Comparison of ENCODE assay signal across 9 cellular contexts in the genomic region with DNA sequence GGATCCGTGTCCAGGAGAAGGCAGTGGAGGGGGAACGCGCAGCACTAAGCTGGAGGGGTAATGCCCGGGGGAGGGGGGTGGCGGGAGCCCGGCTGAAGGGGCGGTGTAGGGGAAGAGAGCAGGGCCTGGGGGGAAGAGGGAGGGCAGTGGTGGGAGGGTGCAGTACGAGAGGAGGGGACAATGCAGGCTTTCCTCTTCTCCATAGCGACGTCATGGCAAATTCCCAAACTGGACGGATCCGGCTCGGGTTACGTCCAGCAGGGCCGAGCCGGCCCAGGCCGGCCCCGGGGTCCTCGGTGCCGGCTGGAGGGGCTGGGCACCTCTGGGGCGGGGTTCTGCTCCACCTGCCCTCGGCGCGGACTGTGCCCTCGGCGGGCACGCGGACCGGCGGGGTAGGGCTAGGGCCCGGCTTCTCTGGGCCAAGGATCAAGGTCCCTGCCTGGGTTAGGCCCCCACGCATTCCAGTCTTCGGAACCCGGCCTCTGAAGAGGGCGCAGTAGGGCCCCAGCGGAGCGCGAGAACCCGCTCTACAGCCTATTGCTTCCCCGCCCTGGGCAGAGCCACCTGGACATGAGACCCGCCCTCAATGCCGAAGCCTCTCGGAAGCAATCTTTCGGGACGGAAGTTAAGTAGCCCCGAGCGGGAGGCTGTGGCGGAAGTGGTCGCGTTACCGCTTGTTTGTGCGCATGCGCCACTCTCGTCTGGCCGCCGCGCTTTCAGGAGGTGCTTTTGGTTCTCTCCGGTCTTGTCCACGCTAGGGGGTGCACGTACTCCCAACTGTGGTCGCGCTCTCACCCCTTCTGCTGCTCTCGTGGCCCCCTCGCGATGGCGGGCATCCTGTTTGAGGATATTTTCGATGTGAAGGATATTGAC. TPM values are rescaled to one million over a fixed set of nuclear protein-coding genes. Genes with fewer than 3 reads are reported as not detected.
DNase-seq lines count a peak whose midpoint lies in the region; ATAC-seq and TF ChIP-seq lines count a peak whose summit lies in the region.
"Had no signal": no experiment of that assay in that cellular context is flagged by ENCODE, and none has a peak within 500 bp of the region (broad histone marks: within the 10 kb centered on the region; RNA-seq: fewer than 3 reads in every experiment).

No MANE protein-coding gene starts in this region.

- H3K9ac ChIP-seq in mammary epithelial cell (ENCODE audit: insufficient read depth, low read length) (peak overlapping the region; percentile 82), smooth muscle cell (ENCODE audit: low read depth) (peak overlapping the region; percentile 98)

- peak; percentile 87 for ATAC-seq in GM18868 (IDR thresholded peaks at IDR 0.05; ENCODE audit: unreplicated experiment)
- ATAC-seq in HG03108 (IDR thresholded peaks at IDR 0.05; ENCODE audit: unreplicated experiment): peak; percentile 88

- peak overlapping the region; percentile 80 for H3K4me3 ChIP-seq in AG04449 (ENCODE audit: low read depth, low read length)
- peak overlapping the region; percentile 75 to 88 (median 85) for H3K4me3 ChIP-seq in mammary epithelial cell (replicated peaks in 1 of 3; ENCODE audit: insufficient read depth in 1 of 3, low read depth in 2 of 3, low read length in 3 of 3)
- H3K4me3 ChIP-seq in smooth muscle cell: peak overlapping the region; percentile 77

- H3K27ac ChIP-seq in VCaP (peak overlapping the region; percentile 98), mammary epithelial cell (ENCODE audit: insufficient read depth, low read depth, low read length) (peak overlapping the region; percentile 80), smooth muscle cell (ENCODE audit: low read depth) (peak overlapping the region; percentile 98)

- DNase-seq in AG04449 (ENCODE audit: low read depth, low spot score): peak; percentile 83
- peak; percentile 98 for DNase-seq in NCI-H2171 treated with DMSO at 0.1 percent for 48 hours (lab: John Stamatoyannopoulos, UW)
- peak; percentile 98 for DNase-seq in mammary epithelial cell
- peak; percentile 95 for DNase-seq in iPS-NIHi11 (ENCODE audit: low spot score)
- peak; percentile 84 for DNase-seq in smooth muscle cell (lab: John Stamatoyannopoulos, UW; ENCODE audit: unreplicated experiment)

- H3K79me2 ChIP-seq in mammary epithelial cell (ENCODE audit: insufficient read depth, low read length) (peaks cover 48% of the 10 kb centered on the region), smooth muscle cell (ENCODE audit: low read depth) (peaks cover 24% of the 10 kb centered on the region)

- intact Hi-C loops in mammary epithelial cell (cut with micrococcal nuclease): loop anchor here (1.0 to 10.0 kb wide), 5 partner anchors 18 to 402 kb away; a partner anchor contains a TSS

- no TSS peak for BruUV-seq in mammary epithelial cell (replicated peaks; lab: Mats Ljungman, UMichigan)

- no peaks in the 10 kb centered on the region for H3K27me3 ChIP-seq in mammary epithelial cell (ENCODE audit: insufficient read depth, low read length)
- no peaks in the 10 kb centered on the region for H3K27me3 ChIP-seq in smooth muscle cell (ENCODE audit: low read depth)

- peaks cover 12% of the 10 kb centered on the region for H3F3A ChIP-seq in smooth muscle cell (ENCODE audit: low read depth)

- in situ Hi-C loops in mammary epithelial cell (cut with MboI; ENCODE audit: low sequenced_read_pairs in 2 of 2): loop anchor here in 1 of 2 donors (25.0 kb wide), 1 partner anchor 424 kb away; no protein-coding TSS in a partner anchor

- POLR2A ChIA-PET in AG04449 (lab: Yijun Ruan, JAX): interaction anchor here (1.2 to 1.5 kb wide), 3 partner anchors 9 to 174 kb away, joined by 3 to 5 read pairs (median 5); no protein-coding TSS in a partner anchor

- 2% methylated on average over 26 of the region's 67 CpGs for WGBS in mammary epithelial cell (ENCODE audit: low coverage, missing lambda C conversion rate)
- WGBS in smooth muscle cell (ENCODE audit: low lambda C conversion rate): under 1% methylated on average over 53 of the region's 67 CpGs

- H2AFZ ChIP-seq in mammary epithelial cell (ENCODE audit: low read depth, low read length) (peak overlapping the region; percentile 87), smooth muscle cell (ENCODE audit: low read depth) (peak overlapping the region; percentile 64)

- H4K20me1 ChIP-seq in mammary epithelial cell (ENCODE audit: insufficient read depth, low read length) (no peaks in the 10 kb centered on the region), smooth muscle cell (ENCODE audit: low read depth) (peaks cover 13% of the 10 kb centered on the region)

- dilution Hi-C loops in mammary epithelial cell (cut with HindIII; ENCODE audit: low sequenced_read_pairs): no loop called here

- peaks cover 21% of the 10 kb centered on the region for H3K36me3 ChIP-seq in mammary epithelial cell (ENCODE audit: insufficient read depth, low read length)
- peaks cover 7% of the 10 kb centered on the region for H3K36me3 ChIP-seq in smooth muscle cell (ENCODE audit: low read depth)

- TF ChIP-seq CTCF in AG04449 (IDR thresholded peaks at IDR 0.05; ENCODE audit: insufficient read depth, low read length, missing control alignments) (peak; percentile 86), VCaP (conservative IDR thresholded peaks at IDR 0.05) (peak; percentile 61), mammary epithelial cell (conservative IDR thresholded peaks at IDR 0.05 in 1 of 2, IDR thresholded peaks at IDR 0.05 in 1 of 2; ENCODE audit: extremely low read depth in 1 of 2, insufficient read depth in 1 of 2, low read depth in 1 of 2, low read length in 2 of 2) (peak; percentile 27 to 58), smooth muscle cell (IDR thresholded peaks at IDR 0.05; ENCODE audit: borderline replicate concordance, insufficient read depth, poor library complexity, severe bottlenecking) (peak; percentile 43)

- peak overlapping the region; percentile 96 for H3K4me2 ChIP-seq in mammary epithelial cell (ENCODE audit: insufficient read depth, low read depth, low read length)
- H3K4me2 ChIP-seq in smooth muscle cell: peak overlapping the region; percentile 92

- H3K9me3 ChIP-seq in mammary epithelial cell (replicated peaks; ENCODE audit: insufficient read depth, low read length): no peaks in the 10 kb centered on the region
- H3K9me3 ChIP-seq in smooth muscle cell (replicated peaks; ENCODE audit: low read depth): no peaks in the 10 kb centered on the region

- H3K4me1 ChIP-seq in mammary epithelial cell (ENCODE audit: insufficient read depth, low read length) (peaks cover 20% of the 10 kb centered on the region), smooth muscle cell (ENCODE audit: low read depth) (peaks cover 15% of the 10 kb centered on the region)

- CTCF ChIA-PET in AG04449 (lab: Yijun Ruan, JAX) (interaction anchor here (0.6 to 4.1 kb wide), 14 partner anchors 8 to 186 kb away, joined by 3 to 22 read pairs (median 4); no protein-coding TSS in a partner anchor), mammary epithelial cell (lab: Charles Lee; ENCODE audit: low non-redundant PET) (interaction anchor here (0.6 to 0.9 kb wide), 3 partner anchors 60 to 167 kb away, joined by 4 to 5 read pairs (median 4); no protein-coding TSS in a partner anchor)

RNA-seq across cellular contexts. Expression of a gene that starts 1.4 kb away (rescaled TPM):
- total RNA-seq in mammary epithelial cell (10 to 100 TPM; 41.7 to 78.2 TPM), smooth muscle cell (87.0 and 154 TPM in 2 replicates)
- polyA plus RNA-seq in mammary epithelial cell (169 TPM), smooth muscle cell (64.6 and 77.9 TPM in 2 replicates)
- 107 TPM for polyA minus RNA-seq in mammary epithelial cell

RNA-seq across cellular contexts. Expression of a gene that starts 1.5 kb away (rescaled TPM):
- total RNA-seq in mammary epithelial cell (10 to 100 TPM in 1 of 2 donors, 1 to 10 TPM in 1; 5.7 to 10.7 TPM), smooth muscle cell (2.3 and 4.1 TPM in 2 replicates)
- polyA plus RNA-seq in mammary epithelial cell (5.1 TPM), smooth muscle cell (4.5 and 6.5 TPM in 2 replicates)
- 6.6 TPM for polyA minus RNA-seq in mammary epithelial cell

RNA-seq across cellular contexts. Expression of a gene that starts 15.1 kb away (rescaled TPM):
- total RNA-seq in mammary epithelial cell (not detected), smooth muscle cell (0.22 TPM in 1 of 2 replicates, not detected in the other)
- polyA plus RNA-seq in mammary epithelial cell (not detected), smooth muscle cell (0.45 TPM in 1 of 2 replicates, not detected in the other)
- not detected for polyA minus RNA-seq in mammary epithelial cell
- total RNA-seq: T-helper 1 cell treated with Interleukin-12 subunit alpha and Interleukin-12 subunit beta and Interleukin-4 antibody, amounts not matched to agents 30 ng/mL and 1 ng/mL, for 36 hours had no signal

RNA-seq across cellular contexts. Expression of a gene that starts 16.9 kb away (rescaled TPM):
- total RNA-seq in mammary epithelial cell (not detected), smooth muscle cell (1.5 and 7.1 TPM in 2 replicates)
- polyA plus RNA-seq in mammary epithelial cell (not detected), smooth muscle cell (2.5 and 4.9 TPM in 2 replicates)
- not detected for polyA minus RNA-seq in mammary epithelial cell
- total RNA-seq: T-helper 1 cell treated with Interleukin-12 subunit alpha and Interleukin-12 subunit beta and Interleukin-4 antibody, amounts not matched to agents 30 ng/mL and 1 ng/mL, for 36 hours had no signal

RNA-seq across cellular contexts. Expression of a gene that starts 25.5 kb away (rescaled TPM):
- total RNA-seq in mammary epithelial cell (10 to 100 TPM; 10.7 to 15.5 TPM), smooth muscle cell (13.6 and 20.2 TPM in 2 replicates)
- polyA plus RNA-seq in mammary epithelial cell (12.1 TPM), smooth muscle cell (15.3 and 15.8 TPM in 2 replicates)
- polyA minus RNA-seq in mammary epithelial cell: 14.8 TPM

Comparison
In these comparisons a context has a peak if more than half of its experiments do, and no peak if none do; other contexts are left out.
1. Peak in every context shown above with its lines: DNase-seq, ATAC-seq, H3K4me3 ChIP-seq and H3K27ac ChIP-seq.